Comparison of ENCODE assay signal across 10 cellular contexts in genomic region chr21:31282095-31282709, GRCh38.
DNase-seq lines count a peak whose midpoint lies in the region; ATAC-seq and TF ChIP-seq lines count a peak whose summit lies in the region.
"Had no signal": no experiment of that assay in that cellular context is flagged by ENCODE, and none has a peak within 500 bp of the region (broad histone marks: within the 10 kb centered on the region; RNA-seq: fewer than 3 reads in every experiment).

No MANE protein-coding gene starts in this region.

- H3K27ac Mint-ChIP-seq in activated CD4-positive, alpha-beta memory T cell treated with anti-CD3 and anti-CD28 coated beads for 36 hours: peak overlapping the region; percentile 69
- H3K27ac Mint-ChIP-seq in activated CD4-positive, alpha-beta memory T cell treated with anti-CD3 and anti-CD28 coated beads, Interleukin-2, amount 10 ng/mL, durations not matched to agents 7 days and 5 days: no peak overlapping the region
- peak overlapping the region; percentile 33 for H3K27ac Mint-ChIP-seq in activated CD8-positive, alpha-beta T cell treated with anti-CD3 and anti-CD28 coated beads, Interleukin-2, amount 10 ng/mL, durations not matched to agents 7 days and 5 days

- H3K4me3 ChIP-seq in right atrium auricular region: no peak overlapping the region
- no peak overlapping the region for H3K4me3 ChIP-seq in transverse colon
- H3K4me3 ChIP-seq: lower lobe of right lung had no signal

- H3K36me3 Mint-ChIP-seq in activated CD4-positive, alpha-beta memory T cell treated with anti-CD3 and anti-CD28 coated beads for 36 hours: peaks cover 3% of the 10 kb centered on the region
- peaks cover 11% of the 10 kb centered on the region for H3K36me3 Mint-ChIP-seq in activated CD4-positive, alpha-beta memory T cell treated with anti-CD3 and anti-CD28 coated beads, Interleukin-2, amount 10 ng/mL, durations not matched to agents 7 days and 5 days (ENCODE audit: low read depth)
- H3K36me3 Mint-ChIP-seq in activated CD8-positive, alpha-beta T cell treated with anti-CD3 and anti-CD28 coated beads, Interleukin-2, amount 10 ng/mL, durations not matched to agents 7 days and 5 days (ENCODE audit: low read depth): peaks cover 3% of the 10 kb centered on the region

- no peak for TF ChIP-seq EP300 in transverse colon (IDR thresholded peaks at IDR 0.05; ENCODE audit: low read depth)

- H3K27me3 ChIP-seq in right atrium auricular region (no peaks in the 10 kb centered on the region), transverse colon (no peaks in the 10 kb centered on the region)

- DNase-seq in activated CD4-positive, alpha-beta memory T cell treated with anti-CD3 and anti-CD28 coated beads for 36 hours: no peak
- DNase-seq in activated CD4-positive, alpha-beta memory T cell treated with anti-CD3 and anti-CD28 coated beads, Interleukin-2, amount 10 ng/mL, durations not matched to agents 7 days and 5 days: no peak
- DNase-seq in activated CD8-positive, alpha-beta T cell treated with anti-CD3 and anti-CD28 coated beads, Interleukin-2, amount 10 ng/mL, durations not matched to agents 7 days and 5 days: no peak
- DNase-seq in right atrium auricular region (ENCODE audit: low spot score) (peak; percentile 71), transverse colon (peak; percentile 8), SKM-1 (lab: John Stamatoyannopoulos, UW; ENCODE audit: unreplicated experiment) (no peak), 8988T (no peak), NCI-H1436 (lab: John Stamatoyannopoulos, UW) (no peak)
- DNase-seq: lower lobe of right lung, NCI-H1436 treated with DMSO at 0.1 percent for 48 hours had no signal

- H3K36me3 ChIP-seq in right atrium auricular region (no peaks in the 10 kb centered on the region), transverse colon (no peaks in the 10 kb centered on the region)
- H3K36me3 ChIP-seq: lower lobe of right lung had no signal

- no peak for ATAC-seq in activated CD8-positive, alpha-beta T cell treated with anti-CD3 and anti-CD28 coated beads, Interleukin-2, amount 10 ng/mL, durations not matched to agents 7 days and 5 days

- TF ChIP-seq CTCF in right atrium auricular region (IDR thresholded peaks at IDR 0.05) (no peak), transverse colon (IDR thresholded peaks at IDR 0.05) (no peak)

- peaks cover 37% of the 10 kb centered on the region for H3K4me1 Mint-ChIP-seq in activated CD4-positive, alpha-beta memory T cell treated with anti-CD3 and anti-CD28 coated beads for 36 hours (ENCODE audit: low read depth)
- H3K4me1 Mint-ChIP-seq in activated CD4-positive, alpha-beta memory T cell treated with anti-CD3 and anti-CD28 coated beads, Interleukin-2, amount 10 ng/mL, durations not matched to agents 7 days and 5 days: peaks cover 27% of the 10 kb centered on the region
- H3K4me1 Mint-ChIP-seq in activated CD8-positive, alpha-beta T cell treated with anti-CD3 and anti-CD28 coated beads, Interleukin-2, amount 10 ng/mL, durations not matched to agents 7 days and 5 days (ENCODE audit: low read depth): peaks cover 30% of the 10 kb centered on the region

- H3K4me3 Mint-ChIP-seq in activated CD4-positive, alpha-beta memory T cell treated with anti-CD3 and anti-CD28 coated beads for 36 hours: no peak overlapping the region
- H3K4me3 Mint-ChIP-seq in activated CD4-positive, alpha-beta memory T cell treated with anti-CD3 and anti-CD28 coated beads, Interleukin-2, amount 10 ng/mL, durations not matched to agents 7 days and 5 days: no peak overlapping the region
- no peak overlapping the region for H3K4me3 Mint-ChIP-seq in activated CD8-positive, alpha-beta T cell treated with anti-CD3 and anti-CD28 coated beads, Interleukin-2, amount 10 ng/mL, durations not matched to agents 7 days and 5 days

- H3K4me1 ChIP-seq in right atrium auricular region (peaks cover 0 to 13% of the 10 kb centered on the region in 2 donors), transverse colon (no peaks in the 10 kb centered on the region)
- H3K4me1 ChIP-seq: lower lobe of right lung had no signal

- WGBS in transverse colon (ENCODE audit: low coverage in 1 of 2), 2 donors: 72 to 94% methylated on average over 3 to 9 of the region's 9 CpGs

- intact Hi-C loops in activated CD4-positive, alpha-beta memory T cell treated with anti-CD3 and anti-CD28 coated beads for 36 hours (cut with micrococcal nuclease): no loop called here
- intact Hi-C loops in transverse colon (cut with DNase I; ENCODE audit: low total_unique reads): no loop called here

- H3K27ac ChIP-seq in right atrium auricular region (no peak overlapping the region), transverse colon (no peak overlapping the region)
- H3K27ac ChIP-seq: lower lobe of right lung had no signal

- H3K9me3 ChIP-seq in right atrium auricular region (no peaks in the 10 kb centered on the region), transverse colon (no peaks in the 10 kb centered on the region)
- H3K9me3 ChIP-seq: lower lobe of right lung had no signal

- H3K27me3 Mint-ChIP-seq in activated CD4-positive, alpha-beta memory T cell treated with anti-CD3 and anti-CD28 coated beads for 36 hours: no peaks in the 10 kb centered on the region
- no peaks in the 10 kb centered on the region for H3K27me3 Mint-ChIP-seq in activated CD4-positive, alpha-beta memory T cell treated with anti-CD3 and anti-CD28 coated beads, Interleukin-2, amount 10 ng/mL, durations not matched to agents 7 days and 5 days
- H3K27me3 Mint-ChIP-seq in activated CD8-positive, alpha-beta T cell treated with anti-CD3 and anti-CD28 coated beads, Interleukin-2, amount 10 ng/mL, durations not matched to agents 7 days and 5 days (ENCODE audit: low read depth): no peaks in the 10 kb centered on the region

- H3K9me3 Mint-ChIP-seq in activated CD4-positive, alpha-beta memory T cell treated with anti-CD3 and anti-CD28 coated beads for 36 hours: peaks cover under 1% of the 10 kb centered on the region
- no peaks in the 10 kb centered on the region for H3K9me3 Mint-ChIP-seq in activated CD4-positive, alpha-beta memory T cell treated with anti-CD3 and anti-CD28 coated beads, Interleukin-2, amount 10 ng/mL, durations not matched to agents 7 days and 5 days
- no peaks in the 10 kb centered on the region for H3K9me3 Mint-ChIP-seq in activated CD8-positive, alpha-beta T cell treated with anti-CD3 and anti-CD28 coated beads, Interleukin-2, amount 10 ng/mL, durations not matched to agents 7 days and 5 days (ENCODE audit: insufficient read depth)

- in situ Hi-C loops in transverse colon (cut with MboI; ENCODE audit: low pct_ligation_motif_present in 1 of 4, low pct_unique_long_range_greater_than_20kb in 1 of 4, low sequenced_read_pairs in 3 of 4): no loop called here

- CTCF ChIA-PET in activated CD4-positive, alpha-beta memory T cell treated with anti-CD3 and anti-CD28 coated beads for 36 hours (lab: Charles Lee): interaction anchor here (0.6 to 1.1 kb wide), 2 partner anchors 17 to 699 kb away, joined by 3 read pairs; no protein-coding TSS in a partner anchor
- CTCF ChIA-PET in activated CD4-positive, alpha-beta memory T cell treated with anti-CD3 and anti-CD28 coated beads, Interleukin-2, amount 10 ng/mL, durations not matched to agents 7 days and 5 days (lab: Charles Lee): interaction anchor here (1.2 kb wide), 1 partner anchor 299 kb away, joined by 4 read pairs; no protein-coding TSS in a partner anchor
- CTCF ChIA-PET in activated CD8-positive, alpha-beta T cell treated with anti-CD3 and anti-CD28 coated beads, Interleukin-2, amount 10 ng/mL, durations not matched to agents 7 days and 5 days (lab: Charles Lee): interaction anchor here (1.0 kb wide), 1 partner anchor 45 kb away, joined by 3 read pairs; no protein-coding TSS in a partner anchor

- POLR2A ChIA-PET in activated CD4-positive, alpha-beta memory T cell treated with anti-CD3 and anti-CD28 coated beads for 36 hours (lab: Charles Lee): no interaction called here
- POLR2A ChIA-PET in activated CD4-positive, alpha-beta memory T cell treated with anti-CD3 and anti-CD28 coated beads, Interleukin-2, amount 10 ng/mL, durations not matched to agents 7 days and 5 days (lab: Charles Lee): no interaction called here
- POLR2A ChIA-PET in activated CD8-positive, alpha-beta T cell treated with anti-CD3 and anti-CD28 coated beads, Interleukin-2, amount 10 ng/mL, durations not matched to agents 7 days and 5 days (lab: Charles Lee): no interaction called here

- TF ChIP-seq POLR2A in transverse colon (IDR thresholded peaks at IDR 0.05): no peak

Comparison
In these comparisons a context has a peak if more than half of its experiments do, and no peak if none do; other contexts are left out.
1. DNase-seq: peak in right atrium auricular region (single experiment) and transverse colon (single experiment); none in activated CD4-positive, alpha-beta memory T cell treated with anti-CD3 and anti-CD28 coated beads for 36 hours (single experiment), activated CD4-positive, alpha-beta memory T cell treated with anti-CD3 and anti-CD28 coated beads, Interleukin-2, amount 10 ng/mL, durations not matched to agents 7 days and 5 days (single experiment), activated CD8-positive, alpha-beta T cell treated with anti-CD3 and anti-CD28 coated beads, Interleukin-2, amount 10 ng/mL, durations not matched to agents 7 days and 5 days (single experiment), SKM-1 (single experiment), 8988T (single experiment) and NCI-H1436 (single experiment).